ENCODE assay signal across 8 cellular contexts in the genomic region with DNA sequence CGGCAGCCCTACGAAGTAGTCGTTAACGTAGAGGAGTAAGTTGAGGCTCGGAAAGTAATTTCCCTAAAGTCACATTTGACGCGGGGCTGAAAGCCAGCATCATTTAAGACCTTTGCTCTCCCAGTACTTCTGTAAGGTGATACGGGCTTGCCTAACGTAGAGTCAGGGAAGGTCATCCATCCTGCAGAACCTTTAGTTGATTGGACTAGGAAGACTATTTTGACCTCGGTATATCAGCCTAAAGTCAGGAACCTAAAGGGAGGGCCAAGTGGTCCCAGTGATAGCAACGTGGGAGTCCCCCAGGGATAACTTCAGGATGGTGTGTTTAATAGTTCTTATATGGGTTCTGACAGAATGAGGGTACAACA. TPM values are rescaled to one million over a fixed set of nuclear protein-coding genes. Genes with fewer than 3 reads are reported as not detected.
A peak's percentile ranks its signal among the peaks of the same experiment; 100 is the strongest.
DNase-seq lines count a peak whose midpoint lies in the region; ATAC-seq and TF ChIP-seq lines count a peak whose summit lies in the region.

No MANE protein-coding gene starts in this region.

- intact Hi-C loops in activated CD4-positive, alpha-beta memory T cell treated with anti-CD3 and anti-CD28 coated beads for 36 hours (cut with micrococcal nuclease) = loop anchor here (5.0 to 10.0 kb wide), 3 partner anchors 146 to 1549 kb away; a partner anchor contains a TSS

- H3K27ac Mint-ChIP-seq in activated CD4-positive, alpha-beta memory T cell treated with anti-CD3 and anti-CD28 coated beads for 36 hours = peak overlapping the region; percentile 96

- H3K4me3 ChIP-seq in HAP-1 = peak overlapping the region; percentile 90
- H3K4me3 ChIP-seq in hepatocyte = peak overlapping the region; percentile 66
- peak overlapping the region; percentile 71 to 95 (median 89) for H3K4me3 ChIP-seq in skin epidermis

- H3K79me2 ChIP-seq in hepatocyte = peaks cover 31% of the 10 kb centered on the region

- H3K27me3 ChIP-seq in HAP-1 (ENCODE audit: low read depth) = no peaks in the 10 kb centered on the region
- no peaks in the 10 kb centered on the region for H3K27me3 ChIP-seq in hepatocyte

- in situ Hi-C loops in HAP-1 (cut with MboI; ENCODE audit: low sequenced_read_pairs) = no loop called here

- no peaks in the 10 kb centered on the region for H3K9me2 ChIP-seq in hepatocyte (replicated peaks; ENCODE audit: insufficient read depth)

- no peaks in the 10 kb centered on the region for H3K27me3 Mint-ChIP-seq in activated CD4-positive, alpha-beta memory T cell treated with anti-CD3 and anti-CD28 coated beads for 36 hours

- H3K27ac ChIP-seq in hepatocyte = peak overlapping the region; percentile 82
- peak overlapping the region in 20 of 21 experiments; percentile 75 to 95 (median 86) for H3K27ac ChIP-seq in skin epidermis

- CTCF ChIA-PET in activated CD4-positive, alpha-beta memory T cell treated with anti-CD3 and anti-CD28 coated beads for 36 hours (lab: Charles Lee) = interaction anchor here (1.1 to 1.3 kb wide), 4 partner anchors 69 to 375 kb away, joined by 3 to 5 read pairs (median 4); no protein-coding TSS in a partner anchor

- no peak for TF ChIP-seq CTCF in hepatocyte (IDR thresholded peaks at IDR 0.05; ENCODE audit: poor library complexity)

- H3K4me3 Mint-ChIP-seq in activated CD4-positive, alpha-beta memory T cell treated with anti-CD3 and anti-CD28 coated beads for 36 hours = peak overlapping the region; percentile 100

- H3K9me3 ChIP-seq in HAP-1 = no peaks in the 10 kb centered on the region
- H3K9me3 ChIP-seq in hepatocyte (ENCODE audit: low read depth) = no peaks in the 10 kb centered on the region

- peaks cover 34% of the 10 kb centered on the region for H3K36me3 ChIP-seq in HAP-1 (replicated peaks)
- peaks cover 5% of the 10 kb centered on the region for H3K36me3 ChIP-seq in hepatocyte (replicated peaks; ENCODE audit: insufficient read depth, low read depth)

- ATAC-seq in HG02759 (IDR thresholded peaks at IDR 0.05; ENCODE audit: unreplicated experiment) = no peak

- peaks cover 32% of the 10 kb centered on the region for H3K4me1 Mint-ChIP-seq in activated CD4-positive, alpha-beta memory T cell treated with anti-CD3 and anti-CD28 coated beads for 36 hours (ENCODE audit: low read depth)

- no peaks in the 10 kb centered on the region for H4K20me1 ChIP-seq in hepatocyte (ENCODE audit: insufficient read depth, poor library complexity, severe bottlenecking)

- no peaks in the 10 kb centered on the region for H3K9me3 Mint-ChIP-seq in activated CD4-positive, alpha-beta memory T cell treated with anti-CD3 and anti-CD28 coated beads for 36 hours

- H3K4me2 ChIP-seq in hepatocyte = peak overlapping the region; percentile 98

- H3K4me1 ChIP-seq in HAP-1 = peaks cover 2% of the 10 kb centered on the region
- peaks cover 15% of the 10 kb centered on the region for H3K4me1 ChIP-seq in hepatocyte (ENCODE audit: insufficient read depth)

- WGBS in hepatocyte (ENCODE audit: low lambda C conversion rate, missing lambda C conversion rate) = 5% methylated on average over 11 of the region's 11 CpGs

- POLR2A ChIA-PET in activated CD4-positive, alpha-beta memory T cell treated with anti-CD3 and anti-CD28 coated beads for 36 hours (lab: Charles Lee) = interaction anchor here (0.7 to 1.5 kb wide), 7 partner anchors 9 to 211 kb away, joined by 3 to 5 read pairs (median 4); no protein-coding TSS in a partner anchor

- peaks cover 36% of the 10 kb centered on the region for H3K36me3 Mint-ChIP-seq in activated CD4-positive, alpha-beta memory T cell treated with anti-CD3 and anti-CD28 coated beads for 36 hours

- DNase-seq in HAP-1 (ENCODE audit: low spot score in 2 of 2) (no peak), hepatocyte (ENCODE audit: low spot score) (no peak), HK-2 (ENCODE audit: unreplicated experiment) (no peak)
- no peak for DNase-seq in activated CD4-positive, alpha-beta memory T cell treated with anti-CD3 and anti-CD28 coated beads for 36 hours
- DNase-seq in stimulated activated CD4-positive, alpha-beta T cell treated with anti-CD3 and anti-CD28 coated beads, Interleukin-4, amount 100 ng/mL, for 1 hour = no peak
- no peak for DNase-seq in stimulated activated CD4-positive, alpha-beta T cell treated with anti-CD3 and anti-CD28 coated beads, Interleukin-12 subunit alpha, Interleukin-12 subunit beta, amount 100 ng/mL, for 4 hours

- peak overlapping the region; percentile 84 for H2AFZ ChIP-seq in hepatocyte

RNA-seq across cellular contexts. Expression of a gene that starts 0.7 kb away (rescaled TPM):
- 10 to 100 TPM; 45.5 to 49.9 TPM for total RNA-seq in activated CD4-positive, alpha-beta memory T cell treated with anti-CD3 and anti-CD28 coated beads for 36 hours
- 18.1 and 28.5 TPM in 2 replicates for total RNA-seq in hepatocyte
- polyA plus RNA-seq in hepatocyte = 13.7 and 16.5 TPM in 2 replicates

RNA-seq across cellular contexts. Expression of a gene that starts 29.7 kb away (rescaled TPM):
- 1 to 10 TPM in 1 of 2 experiments, under 1 TPM in 1; 0.85 to 1.4 TPM for total RNA-seq in activated CD4-positive, alpha-beta memory T cell treated with anti-CD3 and anti-CD28 coated beads for 36 hours
- 4.2 and 5.3 TPM in 2 replicates for total RNA-seq in hepatocyte
- 6.0 and 6.3 TPM in 2 replicates for polyA plus RNA-seq in hepatocyte
